33 cellular contexts compared by ENCODE assay signal in the genomic region with DNA sequence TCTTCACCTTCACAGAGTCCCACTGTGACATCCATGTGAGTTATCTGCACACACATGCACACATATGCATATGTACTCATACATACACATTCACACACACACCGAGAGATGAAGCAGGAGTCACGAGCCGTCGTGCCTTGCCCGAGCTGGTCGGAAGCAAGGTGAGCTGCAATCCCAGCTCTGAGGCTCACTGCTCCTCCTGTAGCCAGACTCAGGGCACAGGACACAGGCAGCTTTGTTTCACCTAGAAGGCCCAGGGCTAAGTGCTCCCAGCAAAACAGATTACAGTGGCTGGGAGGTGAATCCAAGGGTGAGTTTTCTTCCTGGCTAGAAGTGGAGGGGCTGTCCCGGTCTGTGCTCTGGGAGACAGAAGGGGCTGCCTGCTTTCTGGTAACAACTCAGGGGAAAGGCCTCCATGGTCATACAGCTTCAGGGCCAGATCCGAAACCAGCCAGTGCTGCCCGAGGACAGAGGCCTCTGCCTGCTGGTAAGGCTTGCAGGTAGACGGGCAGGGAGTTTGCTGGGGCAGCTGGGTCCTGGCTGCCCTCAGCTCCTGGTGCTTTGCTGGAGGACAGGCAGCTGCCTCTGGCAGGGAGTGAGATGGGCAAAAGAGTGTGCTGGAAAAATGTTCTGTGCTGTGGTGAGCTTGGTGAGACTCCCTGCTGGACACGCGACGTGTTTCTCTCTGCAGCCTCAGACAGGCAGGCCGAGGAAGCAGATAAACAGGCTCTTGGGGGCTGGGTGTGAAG.
DNase-seq lines count a peak whose midpoint lies in the region; ATAC-seq and TF ChIP-seq lines count a peak whose summit lies in the region.
"Had no signal": no experiment of that assay in that cellular context is flagged by ENCODE, and none has a peak within 500 bp of the region (broad histone marks: within the 10 kb centered on the region; RNA-seq: fewer than 3 reads in every experiment).

No MANE protein-coding gene starts in this region.

- TF ChIP-seq CTCF in GM23338 (conservative IDR thresholded peaks at IDR 0.05; ENCODE audit: low read depth in 2 of 2) (no peak), WTC11 (IDR thresholded peaks at IDR 0.05) (no peak), neural cell (IDR thresholded peaks at IDR 0.05; ENCODE audit: poor library complexity, severe bottlenecking) (no peak)

- peak overlapping the region; percentile 9 for H3K9ac ChIP-seq in neural cell (ENCODE audit: low read length)
- H3K9ac ChIP-seq: GM23248 had no signal

- DNase-seq in GM23338 (ENCODE audit: low spot score) (no peak), WTC11 (ENCODE audit: low spot score) (no peak), Right ventricle myocardium superior (no peak), OCI-M2 (lab: John Stamatoyannopoulos, UW; ENCODE audit: unreplicated experiment) (no peak)
- no peak for DNase-seq in activated T-cell treated with anti-CD3 and anti-CD28 coated beads, Interleukin-2, amount 50 U/mL, for 4 hours
- no peak for DNase-seq in activated CD4-positive, alpha-beta T cell treated with anti-CD3 and anti-CD28 coated beads, Interleukin-2, amount 50 U/mL, for 4 hours
- DNase-seq: activated CD8-positive, alpha-beta memory T cell treated with anti-CD3 and anti-CD28 coated beads for 24 hours; activated naive CD4-positive, alpha-beta T cell treated with anti-CD3 and anti-CD28 coated beads for 36 hours; adrenal gland; body of pancreas; C1 segment of cervical spinal cord; colonic mucosa; DMS79; effector memory CD8-positive, alpha-beta T cell; foreskin melanocyte; GDM1; GM23248; HFFc6; Karpas-422; left colon; mesenchymal stem cell; NCI-H1417 treated with DMSO at 0.1 percent for 48 hours; NCI-H2107; NCI-H774; nucleus accumbens; T-helper 17 cell; upper lobe of right lung had no signal

- H3K4me2 ChIP-seq in GM23338: no peak overlapping the region
- no peak overlapping the region for H3K4me2 ChIP-seq in neural cell (ENCODE audit: low read length)
- H3K4me2 ChIP-seq: hepatocyte had no signal

- no peaks in the 10 kb centered on the region for H3K4me1 ChIP-seq in GM23338 (ENCODE audit: insufficient read depth)
- H3K4me1 ChIP-seq: adrenal gland, body of pancreas, colonic mucosa, upper lobe of right lung had no signal

- H3F3A ChIP-seq in GM23338 (replicated peaks; ENCODE audit: low read depth) (no peaks in the 10 kb centered on the region), neural cell (ENCODE audit: insufficient read depth, low read length, poor library complexity, severe bottlenecking) (peaks cover 7% of the 10 kb centered on the region)

- H3K27ac ChIP-seq in GM23338 (ENCODE audit: low read depth) (no peak overlapping the region), neural cell (ENCODE audit: low read length) (peak overlapping the region; percentile 12)
- H3K27ac ChIP-seq: adrenal gland, body of pancreas, colonic mucosa, GM23248, hepatocyte, RWPE1, upper lobe of right lung had no signal

- H4K20me1 ChIP-seq in GM23338 (replicated peaks; ENCODE audit: insufficient read depth) (no peaks in the 10 kb centered on the region), neural cell (ENCODE audit: insufficient read depth) (no peaks in the 10 kb centered on the region)

- H3K4me1 Mint-ChIP-seq in GM23338 (peaks cover 15% of the 10 kb centered on the region; the same call in 2 of the 3 replicates), WTC11 (peaks cover 6% of the 10 kb centered on the region)
- no peaks in the 10 kb centered on the region for H3K4me1 Mint-ChIP-seq in activated T-cell treated with anti-CD3 and anti-CD28 coated beads, Interleukin-2, amount 50 U/mL, for 4 hours (ENCODE audit: low read depth)

- H3K9me3 Mint-ChIP-seq in GM23338: no peaks in the 10 kb centered on the region
- H3K9me3 Mint-ChIP-seq in WTC11: no peaks in the 10 kb centered on the region
- H3K9me3 Mint-ChIP-seq in activated T-cell treated with anti-CD3 and anti-CD28 coated beads, Interleukin-2, amount 50 U/mL, for 4 hours: no peaks in the 10 kb centered on the region
- H3K9me3 Mint-ChIP-seq: activated naive CD4-positive, alpha-beta T cell treated with anti-CD3 and anti-CD28 coated beads for 36 hours; effector memory CD8-positive, alpha-beta T cell; HFFc6 had no signal

- no peaks in the 10 kb centered on the region for H3K36me3 Mint-ChIP-seq in GM23338 (ENCODE audit: low read depth)
- no peaks in the 10 kb centered on the region for H3K36me3 Mint-ChIP-seq in WTC11
- peaks cover 38% of the 10 kb centered on the region for H3K36me3 Mint-ChIP-seq in activated T-cell treated with anti-CD3 and anti-CD28 coated beads, Interleukin-2, amount 50 U/mL, for 4 hours (ENCODE audit: insufficient read depth)

- no peak for TF ChIP-seq RAD21 in neural cell (conservative IDR thresholded peaks at IDR 0.05)

- H3K79me2 ChIP-seq in GM23338 (replicated peaks; ENCODE audit: insufficient read depth) (no peaks in the 10 kb centered on the region), neural cell (replicated peaks; ENCODE audit: insufficient read depth, low read length) (no peaks in the 10 kb centered on the region)
- H3K79me2 ChIP-seq: hepatocyte had no signal

- TF ChIP-seq EP300 in neural cell (conservative IDR thresholded peaks at IDR 0.05; ENCODE audit: poor library complexity, severe bottlenecking): no peak

- no peaks in the 10 kb centered on the region for H3K27me3 ChIP-seq in GM23338 (ENCODE audit: insufficient read depth)
- H3K27me3 ChIP-seq in neural cell (ENCODE audit: insufficient read depth, low read depth, low read length): no peaks in the 10 kb centered on the region
- H3K27me3 ChIP-seq: adrenal gland, body of pancreas, colonic mucosa, upper lobe of right lung had no signal

- H3K4me3 Mint-ChIP-seq in GM23338 (no peak overlapping the region), WTC11 (no peak overlapping the region)
- H3K4me3 Mint-ChIP-seq in activated T-cell treated with anti-CD3 and anti-CD28 coated beads, Interleukin-2, amount 50 U/mL, for 4 hours: no peak overlapping the region
- H3K4me3 Mint-ChIP-seq: activated naive CD4-positive, alpha-beta T cell treated with anti-CD3 and anti-CD28 coated beads for 36 hours; effector memory CD8-positive, alpha-beta T cell; HFFc6; T-helper 17 cell had no signal

- H3K27ac Mint-ChIP-seq in GM23338: peak overlapping the region; percentile 39; the same call in 1 of the 2 replicates
- peak overlapping the region; percentile 51; the same call in 1 of the 2 replicates for H3K27ac Mint-ChIP-seq in WTC11
- H3K27ac Mint-ChIP-seq: activated naive CD4-positive, alpha-beta T cell treated with anti-CD3 and anti-CD28 coated beads for 36 hours; effector memory CD8-positive, alpha-beta T cell; HFFc6; T-helper 17 cell had no signal

- POLR2A ChIA-PET in WTC11 (lab: Charles Lee): no interaction called here

- CTCF ChIA-PET in WTC11 (lab: Charles Lee): interaction anchor here (0.9 to 2.4 kb wide), 7 partner anchors 15 to 354 kb away, joined by 3 to 6 read pairs (median 5); no protein-coding TSS in a partner anchor

- H2AFZ ChIP-seq in GM23338 (no peak overlapping the region), neural cell (ENCODE audit: low read depth, low read length) (no peak overlapping the region)
- H2AFZ ChIP-seq: GM23248, hepatocyte had no signal

- H3K27me3 Mint-ChIP-seq in GM23338 (ENCODE audit: insufficient read depth, low read depth, poor library complexity): peaks cover 7% of the 10 kb centered on the region
- no peaks in the 10 kb centered on the region for H3K27me3 Mint-ChIP-seq in WTC11 (ENCODE audit: low read depth)
- no peaks in the 10 kb centered on the region for H3K27me3 Mint-ChIP-seq in activated T-cell treated with anti-CD3 and anti-CD28 coated beads, Interleukin-2, amount 50 U/mL, for 4 hours (ENCODE audit: low read depth)
- H3K27me3 Mint-ChIP-seq: effector memory CD8-positive, alpha-beta T cell; T-helper 17 cell had no signal

- H3K9me2 ChIP-seq in GM23338 (ENCODE audit: insufficient read depth) (no peaks in the 10 kb centered on the region), neural cell (ENCODE audit: insufficient read depth, low read length) (no peaks in the 10 kb centered on the region)

- H3K36me3 ChIP-seq in GM23338 (ENCODE audit: insufficient read depth) (no peaks in the 10 kb centered on the region), neural cell (ENCODE audit: insufficient read depth, low read length) (no peaks in the 10 kb centered on the region)
- H3K36me3 ChIP-seq: adrenal gland, colonic mucosa, upper lobe of right lung had no signal

- intact Hi-C loops in Right ventricle myocardium superior (cut with DNase I): no loop called here

- H3K4me3 ChIP-seq in GM23338: no peak overlapping the region
- H3K4me3 ChIP-seq in neural cell (ENCODE audit: low read length): no peak overlapping the region
- H3K4me3 ChIP-seq: adrenal gland, body of pancreas, colonic mucosa, GM23248, hepatocyte, upper lobe of right lung had no signal

- peak; percentile 32; the same call in 2 of the 3 replicates for ATAC-seq in GM23338
- no peak for ATAC-seq in WTC11
- ATAC-seq in Right ventricle myocardium superior (ENCODE audit: poor library complexity): peak; percentile 64
- no peak for ATAC-seq in activated T-cell treated with anti-CD3 and anti-CD28 coated beads, Interleukin-2, amount 50 U/mL, for 4 hours
- ATAC-seq in GM18517 (IDR thresholded peaks at IDR 0.05; ENCODE audit: unreplicated experiment): no peak
- ATAC-seq: body of pancreas; effector memory CD8-positive, alpha-beta T cell; esophagus mucosa; left colon; SK-N-SH treated with all-trans-retinoic acid at 6 μM for 48 hours; T-helper 17 cell; upper lobe of right lung had no signal

- no peaks in the 10 kb centered on the region for H3K9me3 ChIP-seq in neural cell (ENCODE audit: low read length)
- H3K9me3 ChIP-seq: adrenal gland, body of pancreas, colonic mucosa, upper lobe of right lung had no signal

TF ChIP-seq in GM23338, 12 proteins besides CTCF, POLR2A, EP300 and RAD21 (continues in another document):
- TF ChIP-seq JUNB (IDR thresholded peaks at IDR 0.05; ENCODE audit: unreplicated experiment): no peak

TF ChIP-seq in WTC11, 78 proteins besides CTCF, POLR2A, EP300 and RAD21 (continues in another document):
- TF ChIP-seq NFYB (CRISPR knock-in tag; conservative IDR thresholded peaks at IDR 0.05; ENCODE audit: low read depth): no peak
- TF ChIP-seq, protein P1, sequence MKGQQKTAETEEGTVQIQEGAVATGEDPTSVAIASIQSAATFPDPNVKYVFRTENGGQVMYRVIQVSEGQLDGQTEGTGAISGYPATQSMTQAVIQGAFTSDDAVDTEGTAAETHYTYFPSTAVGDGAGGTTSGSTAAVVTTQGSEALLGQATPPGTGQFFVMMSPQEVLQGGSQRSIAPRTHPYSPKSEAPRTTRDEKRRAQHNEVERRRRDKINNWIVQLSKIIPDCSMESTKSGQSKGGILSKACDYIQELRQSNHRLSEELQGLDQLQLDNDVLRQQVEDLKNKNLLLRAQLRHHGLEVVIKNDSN (CRISPR knock-in tag; IDR thresholded peaks at IDR 0.05): no peak

TF ChIP-seq in neural cell, 6 proteins besides CTCF, POLR2A, EP300 and RAD21 (continues in another document):
- TF ChIP-seq MXI1 (conservative IDR thresholded peaks at IDR 0.05; ENCODE audit: poor library complexity, severe bottlenecking) (no peak), TAF1 (IDR thresholded peaks at IDR 0.05; ENCODE audit: low read depth) (no peak)

Comparison
In these comparisons a context has a peak if more than half of its experiments do, and no peak if none do; other contexts are left out.
1. ATAC-seq: peak in GM23338 (single experiment) and Right ventricle myocardium superior (single experiment); none in WTC11 (single experiment), activated T-cell treated with anti-CD3 and anti-CD28 coated beads, Interleukin-2, amount 50 U/mL, for 4 hours (0 of 2) and GM18517 (single experiment).